1 cellular context compared by ENCODE assay signal in genomic region chr2:9160732-9161131, GRCh38.
TF ChIP-seq lines count a peak whose summit lies in the region.

No MANE protein-coding gene starts in this region.

TF ChIP-seq in H1, 55 proteins besides CTCF, POLR2A, EP300 and RAD21:
- TF ChIP-seq SP1 (IDR thresholded peaks at IDR 0.05; ENCODE audit: low read depth, low read length) = no peak
- TF ChIP-seq HDAC2 (IDR thresholded peaks at IDR 0.05; ENCODE audit: borderline replicate concordance in 1 of 2, low read depth in 2 of 2, low read length in 2 of 2) = no peak
- no peak for TF ChIP-seq GTF2F1 (IDR thresholded peaks at IDR 0.05; ENCODE audit: borderline replicate concordance, low read depth, low read length)
- TF ChIP-seq, protein P1, sequence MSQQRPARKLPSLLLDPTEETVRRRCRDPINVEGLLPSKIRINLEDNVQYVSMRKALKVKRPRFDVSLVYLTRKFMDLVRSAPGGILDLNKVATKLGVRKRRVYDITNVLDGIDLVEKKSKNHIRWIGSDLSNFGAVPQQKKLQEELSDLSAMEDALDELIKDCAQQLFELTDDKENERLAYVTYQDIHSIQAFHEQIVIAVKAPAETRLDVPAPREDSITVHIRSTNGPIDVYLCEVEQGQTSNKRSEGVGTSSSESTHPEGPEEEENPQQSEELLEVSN (IDR thresholded peaks at IDR 0.05) = no peak
